In the genomic region with DNA sequence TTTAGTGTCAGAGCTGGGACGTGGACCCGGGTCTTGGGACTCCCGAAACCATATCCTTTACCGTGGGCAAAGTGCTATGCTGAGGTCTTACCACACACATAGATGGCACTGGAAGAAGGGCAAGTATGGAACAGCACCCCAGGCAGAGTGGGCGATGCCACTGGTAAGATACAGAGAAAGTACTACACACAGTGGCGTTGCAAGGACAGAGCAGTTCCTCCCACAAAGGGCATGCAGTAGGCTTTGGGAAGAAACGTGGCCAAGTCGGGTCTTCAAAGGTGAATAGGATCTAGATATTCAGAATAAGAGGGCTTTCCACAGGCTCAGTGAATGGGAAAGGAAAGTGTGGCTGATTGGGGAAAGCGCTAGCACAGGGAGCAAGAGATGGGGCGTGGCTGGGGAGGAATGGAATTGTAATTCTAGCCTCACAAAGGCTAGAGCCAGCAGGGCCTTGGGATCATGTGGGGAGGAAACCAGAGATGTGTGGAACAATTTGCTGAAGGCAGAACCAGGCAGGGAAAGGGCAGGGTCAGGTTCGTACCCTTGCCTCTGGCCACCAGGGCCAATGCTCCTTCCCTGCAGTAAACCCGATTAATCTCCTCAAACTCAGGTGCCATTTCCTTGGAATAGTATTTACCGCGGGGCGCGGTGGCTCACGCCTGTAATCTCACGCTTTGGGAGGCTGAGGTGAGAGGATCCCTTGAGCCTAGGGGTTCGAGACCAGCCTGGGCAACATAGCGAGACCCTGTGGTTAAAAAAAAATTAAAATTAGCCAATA, we compare ENCODE assay signal across 1 cellular context.
TF ChIP-seq lines count a peak whose summit lies in the region.

No MANE protein-coding gene starts in this region.

TF ChIP-seq in K562, 482 proteins besides CTCF, POLR2A, EP300 and RAD21 (continued from another document):
- TF ChIP-seq, protein P1, sequence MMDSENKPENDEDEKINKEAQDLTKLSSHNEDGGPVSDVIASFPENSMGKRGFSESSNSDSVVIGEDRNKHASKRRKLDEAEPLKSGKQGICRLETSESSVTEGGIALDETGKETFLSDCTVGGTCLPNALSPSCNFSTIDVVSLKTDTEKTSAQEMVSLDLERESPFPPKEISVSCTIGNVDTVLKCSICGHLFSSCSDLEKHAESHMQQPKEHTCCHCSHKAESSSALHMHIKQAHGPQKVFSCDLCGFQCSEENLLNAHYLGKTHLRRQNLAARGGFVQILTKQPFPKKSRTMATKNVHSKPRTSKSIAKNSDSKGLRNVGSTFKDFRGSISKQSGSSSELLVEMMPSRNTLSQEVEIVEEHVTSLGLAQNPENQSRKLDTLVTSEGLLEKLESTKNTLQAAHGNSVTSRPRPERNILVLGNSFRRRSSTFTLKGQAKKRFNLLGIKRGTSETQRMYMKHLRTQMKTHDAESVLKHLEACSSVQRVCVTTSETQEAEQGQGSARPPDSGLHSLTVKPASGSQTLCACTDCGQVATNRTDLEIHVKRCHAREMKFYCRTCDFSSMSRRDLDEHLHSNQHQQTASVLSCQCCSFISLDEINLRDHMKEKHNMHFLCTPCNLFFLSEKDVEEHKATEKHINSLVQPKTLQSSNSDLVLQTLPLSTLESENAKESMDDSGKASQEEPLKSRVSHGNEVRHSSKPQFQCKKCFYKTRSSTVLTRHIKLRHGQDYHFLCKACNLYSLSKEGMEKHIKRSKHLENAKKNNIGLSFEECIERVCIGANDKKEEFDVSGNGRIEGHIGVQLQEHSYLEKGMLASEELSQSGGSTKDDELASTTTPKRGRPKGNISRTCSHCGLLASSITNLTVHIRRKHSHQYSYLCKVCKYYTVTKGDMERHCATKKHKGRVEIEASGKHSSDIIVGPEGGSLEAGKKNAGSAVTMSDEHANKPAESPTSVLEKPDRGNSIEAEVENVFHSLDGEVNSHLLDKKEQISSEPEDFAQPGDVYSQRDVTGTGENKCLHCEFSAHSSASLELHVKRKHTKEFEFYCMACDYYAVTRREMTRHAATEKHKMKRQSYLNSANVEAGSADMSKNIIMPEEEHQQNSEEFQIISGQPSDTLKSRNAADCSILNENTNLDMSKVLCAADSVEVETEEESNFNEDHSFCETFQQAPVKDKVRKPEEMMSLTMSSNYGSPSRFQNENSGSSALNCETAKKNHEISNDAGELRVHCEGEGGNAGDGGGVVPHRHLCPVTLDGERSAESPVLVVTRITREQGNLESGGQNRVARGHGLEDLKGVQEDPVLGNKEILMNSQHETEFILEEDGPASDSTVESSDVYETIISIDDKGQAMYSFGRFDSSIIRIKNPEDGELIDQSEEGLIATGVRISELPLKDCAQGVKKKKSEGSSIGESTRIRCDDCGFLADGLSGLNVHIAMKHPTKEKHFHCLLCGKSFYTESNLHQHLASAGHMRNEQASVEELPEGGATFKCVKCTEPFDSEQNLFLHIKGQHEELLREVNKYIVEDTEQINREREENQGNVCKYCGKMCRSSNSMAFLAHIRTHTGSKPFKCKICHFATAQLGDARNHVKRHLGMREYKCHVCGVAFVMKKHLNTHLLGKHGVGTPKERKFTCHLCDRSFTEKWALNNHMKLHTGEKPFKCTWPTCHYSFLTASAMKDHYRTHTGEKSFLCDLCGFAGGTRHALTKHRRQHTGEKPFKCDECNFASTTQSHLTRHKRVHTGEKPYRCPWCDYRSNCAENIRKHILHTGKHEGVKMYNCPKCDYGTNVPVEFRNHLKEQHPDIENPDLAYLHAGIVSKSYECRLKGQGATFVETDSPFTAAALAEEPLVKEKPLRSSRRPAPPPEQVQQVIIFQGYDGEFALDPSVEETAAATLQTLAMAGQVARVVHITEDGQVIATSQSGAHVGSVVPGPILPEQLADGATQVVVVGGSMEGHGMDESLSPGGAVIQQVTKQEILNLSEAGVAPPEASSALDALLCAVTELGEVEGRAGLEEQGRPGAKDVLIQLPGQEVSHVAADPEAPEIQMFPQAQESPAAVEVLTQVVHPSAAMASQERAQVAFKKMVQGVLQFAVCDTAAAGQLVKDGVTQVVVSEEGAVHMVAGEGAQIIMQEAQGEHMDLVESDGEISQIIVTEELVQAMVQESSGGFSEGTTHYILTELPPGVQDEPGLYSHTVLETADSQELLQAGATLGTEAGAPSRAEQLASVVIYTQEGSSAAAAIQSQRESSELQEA (IDR thresholded peaks at IDR 0.05; ENCODE audit: low read depth): no peak
- TF ChIP-seq, protein P2, sequence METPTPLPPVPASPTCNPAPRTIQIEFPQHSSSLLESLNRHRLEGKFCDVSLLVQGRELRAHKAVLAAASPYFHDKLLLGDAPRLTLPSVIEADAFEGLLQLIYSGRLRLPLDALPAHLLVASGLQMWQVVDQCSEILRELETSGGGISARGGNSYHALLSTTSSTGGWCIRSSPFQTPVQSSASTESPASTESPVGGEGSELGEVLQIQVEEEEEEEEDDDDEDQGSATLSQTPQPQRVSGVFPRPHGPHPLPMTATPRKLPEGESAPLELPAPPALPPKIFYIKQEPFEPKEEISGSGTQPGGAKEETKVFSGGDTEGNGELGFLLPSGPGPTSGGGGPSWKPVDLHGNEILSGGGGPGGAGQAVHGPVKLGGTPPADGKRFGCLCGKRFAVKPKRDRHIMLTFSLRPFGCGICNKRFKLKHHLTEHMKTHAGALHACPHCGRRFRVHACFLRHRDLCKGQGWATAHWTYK (CRISPR knock-in tag; IDR thresholded peaks at IDR 0.05): peak; percentile 65; the same call in 1 of the 2 replicates
- no peak for TF ChIP-seq PTRF (tag; IDR thresholded peaks at IDR 0.05)
